8 cellular contexts compared by ENCODE assay signal in the genomic region with DNA sequence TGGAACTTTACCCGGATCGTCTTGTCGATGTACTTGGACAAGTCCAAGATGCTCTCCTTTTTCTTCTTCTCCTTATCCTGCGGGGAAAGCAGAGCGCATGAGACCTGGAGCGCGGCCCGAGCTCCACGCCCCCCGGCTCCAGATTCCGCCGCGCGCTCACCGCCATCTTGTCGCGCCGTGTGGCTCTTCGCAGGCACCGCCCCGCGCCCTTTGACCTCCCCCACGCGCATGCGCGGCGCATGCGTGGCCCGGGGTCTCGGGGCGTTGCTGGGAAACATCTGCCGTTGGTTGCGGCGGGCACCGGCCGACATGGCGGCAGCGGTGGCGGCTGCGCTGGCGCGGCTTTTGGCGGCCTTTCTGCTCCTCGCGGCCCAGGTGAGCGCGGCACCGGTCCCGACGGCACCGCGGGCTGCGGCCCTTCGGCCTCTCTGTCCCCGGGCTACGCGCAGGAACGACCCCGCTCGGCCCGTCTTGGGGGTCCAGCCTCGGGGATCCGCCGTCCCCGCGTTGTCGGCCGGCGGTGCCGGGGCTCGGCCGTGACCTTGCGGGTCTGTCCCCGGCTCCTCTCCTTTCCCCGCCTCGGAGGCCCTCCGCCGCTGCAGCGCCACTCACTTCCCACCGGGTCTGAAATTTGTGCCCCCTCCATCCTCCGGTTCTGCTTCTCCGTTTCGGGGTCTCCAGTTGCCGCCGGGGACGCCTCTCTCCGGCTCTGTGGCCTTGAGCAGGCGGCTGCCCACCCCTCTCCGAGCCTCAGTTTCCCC. TPM values are rescaled to one million over a fixed set of nuclear protein-coding genes. Genes with fewer than 3 reads are reported as not detected.
DNase-seq lines count a peak whose midpoint lies in the region; ATAC-seq and TF ChIP-seq lines count a peak whose summit lies in the region.

LSM7 (minus strand) TSS at position 186 of the 761 bp plus-strand sequence; CDS start at position 166, 20 bp downstream.
A gene with protein sequence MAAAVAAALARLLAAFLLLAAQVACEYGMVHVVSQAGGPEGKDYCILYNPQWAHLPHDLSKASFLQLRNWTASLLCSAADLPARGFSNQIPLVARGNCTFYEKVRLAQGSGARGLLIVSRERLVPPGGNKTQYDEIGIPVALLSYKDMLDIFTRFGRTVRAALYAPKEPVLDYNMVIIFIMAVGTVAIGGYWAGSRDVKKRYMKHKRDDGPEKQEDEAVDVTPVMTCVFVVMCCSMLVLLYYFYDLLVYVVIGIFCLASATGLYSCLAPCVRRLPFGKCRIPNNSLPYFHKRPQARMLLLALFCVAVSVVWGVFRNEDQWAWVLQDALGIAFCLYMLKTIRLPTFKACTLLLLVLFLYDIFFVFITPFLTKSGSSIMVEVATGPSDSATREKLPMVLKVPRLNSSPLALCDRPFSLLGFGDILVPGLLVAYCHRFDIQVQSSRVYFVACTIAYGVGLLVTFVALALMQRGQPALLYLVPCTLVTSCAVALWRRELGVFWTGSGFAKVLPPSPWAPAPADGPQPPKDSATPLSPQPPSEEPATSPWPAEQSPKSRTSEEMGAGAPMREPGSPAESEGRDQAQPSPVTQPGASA (plus strand): TSS at position 284 of the 761 bp plus-strand sequence. CDS start 26 bp downstream, at position 310.

- intact Hi-C loops in activated CD4-positive, alpha-beta T cell treated with anti-CD3 and anti-CD28 coated beads for 36 hours (cut with DNase I, micrococcal nuclease), result loop anchor here in 1 of 2 experiments (1.0 to 5.0 kb wide), 10 partner anchors 55 to 1179 kb away; partner anchors contain the start of genes AP3D1, BTBD2, FZR1 and IZUMO4

- peak; percentile 51 for ATAC-seq in HG03175 (IDR thresholded peaks at IDR 0.05; ENCODE audit: unreplicated experiment)
- peak; percentile 78 for ATAC-seq in activated CD4-positive, alpha-beta T cell treated with anti-CD3 and anti-CD28 coated beads for 36 hours

- H3K4me3 Mint-ChIP-seq in activated CD4-positive, alpha-beta T cell treated with anti-CD3 and anti-CD28 coated beads for 36 hours, result peak within 1 kb of the TSS; percentile 98

- peaks cover 69% of the 10 kb centered on the region for H3K4me1 Mint-ChIP-seq in activated CD4-positive, alpha-beta T cell treated with anti-CD3 and anti-CD28 coated beads for 36 hours

- H3K9me3 Mint-ChIP-seq in activated CD4-positive, alpha-beta T cell treated with anti-CD3 and anti-CD28 coated beads for 36 hours (ENCODE audit: low read depth), result no peaks in the 10 kb centered on the region

- CTCF ChIA-PET in activated CD4-positive, alpha-beta T cell treated with anti-CD3 and anti-CD28 coated beads for 36 hours (lab: Charles Lee), result interaction anchor here (0.6 to 1.5 kb wide), 3 partner anchors 12 to 65 kb away, joined by 3 to 4 read pairs (median 4); no protein-coding TSS in a partner anchor

- H3K27me3 Mint-ChIP-seq in activated CD4-positive, alpha-beta T cell treated with anti-CD3 and anti-CD28 coated beads for 36 hours, result no peaks in the 10 kb centered on the region

- peak within 1 kb of the TSS; percentile 99 for H3K27ac Mint-ChIP-seq in activated CD4-positive, alpha-beta T cell treated with anti-CD3 and anti-CD28 coated beads for 36 hours

- peak within 1 kb of the TSS; percentile 86 for H3K4me3 ChIP-seq in choroid plexus epithelial cell (ENCODE audit: low read depth, low read length)

- peak; percentile 81 to 93 for DNase-seq in NCI-H524 (lab: John Stamatoyannopoulos, UW)
- DNase-seq in NCI-H524 treated with DMSO at 0.1 percent for 48 hours (lab: John Stamatoyannopoulos, UW), result no peak
- DNase-seq in NCI-H446 treated with DMSO at 0.1 percent for 48 hours (lab: John Stamatoyannopoulos, UW), result peak; percentile 79
- peak; percentile 95 for DNase-seq in activated CD4-positive, alpha-beta T cell treated with anti-CD3 and anti-CD28 coated beads for 36 hours
- DNase-seq in choroid plexus epithelial cell (ENCODE audit: low read depth), result peak; percentile 88
- DNase-seq in kidney tubule cell (ENCODE audit: low spot score), result peak; percentile 90
- DNase-seq in stimulated activated CD4-positive, alpha-beta T cell treated with anti-CD3 and anti-CD28 coated beads, Interleukin-15, amount 100 ng/mL, for 48 hours (ENCODE audit: low read depth in 2 of 2), result peak; percentile 82 to 87

- H3K36me3 Mint-ChIP-seq in activated CD4-positive, alpha-beta T cell treated with anti-CD3 and anti-CD28 coated beads for 36 hours (ENCODE audit: low read depth), result peaks cover 31% of the 10 kb centered on the region

- TF ChIP-seq CTCF in choroid plexus epithelial cell (conservative IDR thresholded peaks at IDR 0.05; ENCODE audit: low read depth, low read length), result no peak

- POLR2A ChIA-PET in activated CD4-positive, alpha-beta T cell treated with anti-CD3 and anti-CD28 coated beads for 36 hours (lab: Charles Lee), result interaction anchor here (0.6 to 1.1 kb wide), 3 partner anchors 50 to 309 kb away, joined by 3 to 4 read pairs (median 4); no protein-coding TSS in a partner anchor

RNA-seq across cellular contexts. Expression of gene LSM7, which starts in this region (rescaled TPM):
- 100 to 1,000 TPM; 113 to 134 TPM for total RNA-seq in activated CD4-positive, alpha-beta T cell treated with anti-CD3 and anti-CD28 coated beads for 36 hours

RNA-seq across cellular contexts. Expression of the second gene that starts in this region (rescaled TPM):
- 10 to 100 TPM; 37.7 to 48.5 TPM for total RNA-seq in activated CD4-positive, alpha-beta T cell treated with anti-CD3 and anti-CD28 coated beads for 36 hours
